Comparison of ENCODE assay signal across 16 cellular contexts in the genomic region with DNA sequence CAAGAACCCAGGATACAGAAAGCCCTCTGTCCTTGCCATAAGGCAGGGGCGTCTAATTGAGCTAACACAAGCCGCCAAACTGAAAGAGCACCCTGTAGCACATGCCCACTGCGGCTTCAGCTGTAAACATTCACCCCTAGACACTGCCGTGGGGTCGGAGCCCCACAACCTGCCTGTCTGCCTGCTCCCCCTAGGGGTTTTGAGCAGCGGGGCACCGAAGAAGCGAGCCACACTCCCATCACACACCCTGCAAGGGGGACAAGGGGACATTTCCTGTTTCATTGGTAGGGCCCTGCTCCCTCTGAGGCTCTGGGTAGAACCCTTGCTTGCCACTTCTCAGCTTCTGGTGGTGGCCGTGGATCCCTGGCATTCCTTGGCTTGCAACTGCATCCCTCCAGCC. TPM values are rescaled to one million over a fixed set of nuclear protein-coding genes. Genes with fewer than 3 reads are reported as not detected.
A peak's percentile ranks its signal among the peaks of the same experiment; 100 is the strongest.
DNase-seq lines count a peak whose midpoint lies in the region; ATAC-seq and TF ChIP-seq lines count a peak whose summit lies in the region.
"Had no signal": no experiment of that assay in that cellular context is flagged by ENCODE, and none has a peak within 500 bp of the region (broad histone marks: within the 10 kb centered on the region; RNA-seq: fewer than 3 reads in every experiment).

No MANE protein-coding gene starts in this region.

- H3K9me3 ChIP-seq in PC-9 (ENCODE audit: insufficient read depth, low read depth): no peaks in the 10 kb centered on the region
- H3K9me3 ChIP-seq in esophagus muscularis mucosa: no peaks in the 10 kb centered on the region
- H3K9me3 ChIP-seq in aorta (ENCODE audit: control insufficient read depth, low read length): no peaks in the 10 kb centered on the region
- H3K9me3 ChIP-seq: BLaER1, right lobe of liver had no signal

- no peaks in the 10 kb centered on the region for H4K20me1 ChIP-seq in PC-9 (ENCODE audit: insufficient read depth)
- H4K20me1 ChIP-seq: BLaER1 had no signal

- no peak overlapping the region for H3K4me2 ChIP-seq in PC-9
- H3K4me2 ChIP-seq: BLaER1 had no signal

- peak; percentile 34; the same call in 1 of the 2 replicates for TF ChIP-seq CTCF in PC-9 (conservative IDR thresholded peaks at IDR 0.05)
- TF ChIP-seq CTCF in esophagus muscularis mucosa (IDR thresholded peaks at IDR 0.05): no peak

- TF ChIP-seq POLR2A in esophagus muscularis mucosa (IDR thresholded peaks at IDR 0.05; ENCODE audit: low read depth): no peak

- H3K27ac ChIP-seq in PC-9: no peak overlapping the region
- no peak overlapping the region for H3K27ac ChIP-seq in esophagus muscularis mucosa (replicated peaks in 1 of 4)
- H3K27ac ChIP-seq in aorta (ENCODE audit: low read depth in 1 of 2, low read length in 2 of 2): no peak overlapping the region
- H3K27ac ChIP-seq: BLaER1, right lobe of liver had no signal

- peak; percentile 11 for DNase-seq in stimulated activated CD4-positive, alpha-beta T cell treated with anti-CD3 and anti-CD28 coated beads, Interleukin-15, amount 100 ng/mL, for 24 hours
- DNase-seq in stimulated activated CD4-positive, alpha-beta T cell treated with anti-CD3 and anti-CD28 coated beads, Interleukin-4, amount 100 ng/mL, for 1 hour: no peak
- DNase-seq in PC-9 (no peak), esophagus muscularis mucosa (ENCODE audit: extremely low spot score) (peak; percentile 82), aorta (no peak), AG08395 (ENCODE audit: low spot score) (no peak)
- DNase-seq: activated B cell treated with CpG ODN at 0.5 μM for 24 hours; effector CD4-positive, alpha-beta T cell; kidney glomerular epithelial cell; NCI-H146; stimulated activated CD4-positive, alpha-beta T cell treated with anti-CD3 and anti-CD28 coated beads, Interleukin-4, amount 100 ng/mL, for 4 hours; stimulated activated naive CD4-positive, alpha-beta T cell treated with Interleukin-2 at 50 U/mL for 16 hours had no signal

- H3K9me2 ChIP-seq in PC-9 (ENCODE audit: insufficient read depth): no peaks in the 10 kb centered on the region

- WGBS in esophagus muscularis mucosa: 80% methylated on average over 9 of the region's 9 CpGs
- WGBS in aorta, 2 donors: 86 to 87% methylated on average over 9 of the region's 9 CpGs

- H3K79me2 ChIP-seq in PC-9 (ENCODE audit: low read depth): no peaks in the 10 kb centered on the region

- H3F3A ChIP-seq in PC-9 (ENCODE audit: insufficient read depth, low read depth): peaks cover 5% of the 10 kb centered on the region; the same call in 1 of the 2 replicates

- H3K4me1 ChIP-seq in PC-9 (replicated peaks; ENCODE audit: insufficient read depth) (peaks cover 11% of the 10 kb centered on the region), esophagus muscularis mucosa (peaks cover 0 to 5% (median 0%) of the 10 kb centered on the region in 4 donors), aorta (ENCODE audit: control insufficient read depth in 1 of 2, insufficient read depth in 2 of 2, low read length in 2 of 2) (no peaks in the 10 kb centered on the region)
- H3K4me1 ChIP-seq: BLaER1, right lobe of liver had no signal

- intact Hi-C loops in PC-9 (cut with micrococcal nuclease; ENCODE audit: unreplicated experiment): no loop called here
- intact Hi-C loops in esophagus muscularis mucosa (cut with DNase I): no loop called here
- intact Hi-C loops in aorta (cut with DNase I): no loop called here

- H3K36me3 ChIP-seq in PC-9 (ENCODE audit: low read depth) (no peaks in the 10 kb centered on the region), esophagus muscularis mucosa (no peaks in the 10 kb centered on the region), aorta (ENCODE audit: control insufficient read depth in 1 of 2, insufficient read depth in 2 of 2, low read length in 1 of 2) (no peaks in the 10 kb centered on the region)
- H3K36me3 ChIP-seq: BLaER1, right lobe of liver had no signal

- H2AFZ ChIP-seq in PC-9: no peak overlapping the region

- H3K4me3 ChIP-seq in PC-9 (no peak overlapping the region), esophagus muscularis mucosa (no peak overlapping the region), aorta (ENCODE audit: low read length in 2 of 2) (no peak overlapping the region)
- H3K4me3 ChIP-seq: BLaER1, right lobe of liver had no signal

- CTCF ChIA-PET in PC-9 (lab: Charles Lee): no interaction called here

- POLR2A ChIA-PET in PC-9 (lab: Charles Lee; ENCODE audit: unreplicated experiment): no interaction called here

- no TSS peak for BruUV-seq in PC-9 (replicated peaks; lab: Mats Ljungman, UMichigan)

- no peak for TF ChIP-seq EP300 in esophagus muscularis mucosa (IDR thresholded peaks at IDR 0.05)

- no peaks in the 10 kb centered on the region for H3K27me3 ChIP-seq in PC-9 (ENCODE audit: insufficient read depth, low read depth)
- no peaks in the 10 kb centered on the region for H3K27me3 ChIP-seq in esophagus muscularis mucosa
- no peaks in the 10 kb centered on the region for H3K27me3 ChIP-seq in aorta (ENCODE audit: control insufficient read depth in 1 of 2, insufficient read depth in 2 of 2, low read length in 1 of 2)
- H3K27me3 ChIP-seq: BLaER1, right lobe of liver had no signal

- ATAC-seq in aorta (ENCODE audit: low FRiP score) (peak; percentile 20), GM21576 (IDR thresholded peaks at IDR 0.05; ENCODE audit: unreplicated experiment) (no peak), HG02798 (IDR thresholded peaks at IDR 0.05; ENCODE audit: poor library complexity, unreplicated experiment) (no peak)

RNA-seq across cellular contexts. Expression of a gene that starts 45.2 kb away (rescaled TPM):
- total RNA-seq in PC-9 (2021): 76.4 and 109 TPM in 2 replicates
- total RNA-seq in esophagus muscularis mucosa: 10 to 100 TPM; 69.7 to 90.1 (median 75.4) TPM
- total RNA-seq in aorta: 100 to 1,000 TPM; 132 to 134 TPM
- polyA plus RNA-seq in aorta: 10 to 100 TPM; 15.3 to 32.0 TPM

Comparison
In these comparisons a context has a peak if more than half of its experiments do, and no peak if none do; other contexts are left out.
1. DNase-seq: peak in stimulated activated CD4-positive, alpha-beta T cell treated with anti-CD3 and anti-CD28 coated beads, Interleukin-15, amount 100 ng/mL, for 24 hours (single experiment) and esophagus muscularis mucosa (single experiment); none in stimulated activated CD4-positive, alpha-beta T cell treated with anti-CD3 and anti-CD28 coated beads, Interleukin-4, amount 100 ng/mL, for 1 hour (single experiment), PC-9 (0 of 2), aorta (0 of 2) and AG08395 (single experiment).